10 cellular contexts compared by ENCODE assay signal in the genomic region with DNA sequence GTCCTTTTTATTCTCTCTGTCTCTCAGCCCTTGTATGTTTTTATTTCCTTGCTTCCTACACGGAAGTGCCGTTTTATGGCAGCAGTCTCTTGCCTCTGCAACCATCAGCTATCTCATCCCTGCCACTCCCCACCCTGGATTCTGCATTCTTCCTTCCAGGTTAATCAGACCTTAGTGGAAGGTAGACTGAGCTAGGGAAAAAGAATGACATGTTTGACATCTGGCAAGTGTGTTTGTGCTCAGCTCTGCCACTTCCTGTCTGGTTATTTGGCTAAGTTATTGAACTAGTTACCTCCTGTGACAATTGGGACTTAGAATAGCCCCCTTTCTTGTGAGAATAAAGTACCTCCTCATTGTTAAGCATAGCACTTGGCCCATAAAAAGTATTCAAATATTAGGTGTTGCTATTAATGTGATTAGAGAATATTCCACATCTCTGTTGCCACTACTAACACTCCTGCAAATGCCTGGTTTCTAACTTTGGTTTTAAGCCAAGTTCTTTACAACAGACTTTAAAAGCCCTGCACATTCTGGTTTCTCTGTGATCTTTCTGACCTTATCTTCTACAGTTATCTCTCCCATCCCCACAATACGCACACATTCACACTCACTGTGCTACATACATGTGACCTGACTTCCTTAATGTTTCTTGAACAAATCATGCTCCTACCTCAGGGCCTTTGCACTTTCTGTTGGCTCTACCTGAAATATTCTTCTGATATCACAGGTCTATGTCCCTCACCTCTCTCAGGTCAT. TPM values are rescaled to one million over a fixed set of nuclear protein-coding genes. Genes with fewer than 3 reads are reported as not detected.
A peak's percentile ranks its signal among the peaks of the same experiment; 100 is the strongest.
DNase-seq lines count a peak whose midpoint lies in the region; ATAC-seq, FAIRE-seq and TF ChIP-seq lines count a peak whose summit lies in the region.
"Had no signal": no experiment of that assay in that cellular context is flagged by ENCODE, and none has a peak within 500 bp of the region (broad histone marks: within the 10 kb centered on the region; RNA-seq: fewer than 3 reads in every experiment).

No MANE protein-coding gene starts in this region.

- H3K36me3 ChIP-seq in MM.1S (replicated peaks; ENCODE audit: insufficient read depth, low read length), result no peaks in the 10 kb centered on the region
- no peaks in the 10 kb centered on the region for H3K36me3 ChIP-seq in tibial nerve
- H3K36me3 ChIP-seq: cardiac muscle cell had no signal

- H3K4me3 ChIP-seq in MM.1S (ENCODE audit: low read length) (peak overlapping the region; percentile 44), fibroblast of the aortic adventitia (ENCODE audit: low read depth, low read length) (no peak overlapping the region), tibial nerve (peak overlapping the region; percentile 7 to 45 (median 24))
- H3K4me3 ChIP-seq: cardiac muscle cell had no signal

- peak overlapping the region; percentile 95 for H2AFZ ChIP-seq in MM.1S (ENCODE audit: low read length)

- H3K9ac ChIP-seq in MM.1S (ENCODE audit: low read length), result peak overlapping the region; percentile 38

- no peaks in the 10 kb centered on the region for H3K9me2 ChIP-seq in MM.1S (replicated peaks; ENCODE audit: insufficient read depth, low read length)

- H3K9me3 ChIP-seq in MM.1S (replicated peaks; ENCODE audit: insufficient read depth, low read length) (no peaks in the 10 kb centered on the region), tibial nerve (no peaks in the 10 kb centered on the region)

- H3F3A ChIP-seq in MM.1S (ENCODE audit: insufficient read depth, low read length), result no peaks in the 10 kb centered on the region

- no peak for TF ChIP-seq CTCF in D721Med (IDR thresholded peaks at IDR 0.05; ENCODE audit: insufficient read depth, missing control alignments)
- TF ChIP-seq CTCF in MM.1S (IDR thresholded peaks at IDR 0.05; ENCODE audit: low read length), result no peak
- peak; percentile 6 for TF ChIP-seq CTCF in fibroblast of the aortic adventitia (IDR thresholded peaks at IDR 0.05; ENCODE audit: insufficient read depth, low read length)
- TF ChIP-seq CTCF in tibial nerve (IDR thresholded peaks at IDR 0.05), result no peak

- TF ChIP-seq POLR2A in tibial nerve (IDR thresholded peaks at IDR 0.05), result no peak

- H4K20me1 ChIP-seq in MM.1S (ENCODE audit: insufficient read depth, low read length), result no peaks in the 10 kb centered on the region

- no peaks in the 10 kb centered on the region for H3K79me2 ChIP-seq in MM.1S (ENCODE audit: low read length)

- WGBS in tibial nerve, 2 donors, result 30 to 38% methylated on average over 3 of the region's 3 CpGs

- TF ChIP-seq EP300 in tibial nerve (IDR thresholded peaks at IDR 0.05), result no peak

- ATAC-seq in GM21367 (IDR thresholded peaks at IDR 0.05; ENCODE audit: unreplicated experiment), result peak; percentile 34
- ATAC-seq: HCT116 had no signal

- H3K4me2 ChIP-seq in MM.1S (ENCODE audit: low read depth, low read length), result peak overlapping the region; percentile 72

- FAIRE-seq in D721Med (lab: Jason Lieb, UNC), result peak; percentile 11

- DNase-seq in D721Med (ENCODE audit: insufficient read length, low spot score), result no peak
- DNase-seq in MM.1S, result peak; percentile 17
- DNase-seq in fibroblast of the aortic adventitia (ENCODE audit: low read depth), result no peak
- DNase-seq in tibial nerve (ENCODE audit: low spot score in 2 of 2), result no peak
- DNase-seq in middle frontal gyrus (ENCODE audit: extremely low spot score, low spot score), result no peak
- no peak for DNase-seq in NCI-H2029 treated with DMSO at 0.1 percent for 48 hours (lab: John Stamatoyannopoulos, UW)
- DNase-seq in MV-4-11 (lab: John Stamatoyannopoulos, UW), result no peak

- H3K27me3 ChIP-seq in MM.1S (replicated peaks; ENCODE audit: insufficient read depth, low read length), result no peaks in the 10 kb centered on the region
- H3K27me3 ChIP-seq in tibial nerve, result no peaks in the 10 kb centered on the region
- H3K27me3 ChIP-seq: cardiac muscle cell had no signal

- H3K27ac ChIP-seq in MM.1S (ENCODE audit: low read length) (peak overlapping the region; percentile 25; the same call in 1 of the 2 replicates), tibial nerve (peak overlapping the region in 3 of 4 donors; percentile 65 to 78 (median 76))
- H3K27ac ChIP-seq: cardiac muscle cell had no signal

- peaks cover 24% of the 10 kb centered on the region for H3K4me1 ChIP-seq in MM.1S (ENCODE audit: low read length)
- H3K4me1 ChIP-seq in tibial nerve, result peaks cover 0 to 32% (median 20%) of the 10 kb centered on the region in 4 donors

RNA-seq across cellular contexts. Expression of gene MAPRE2, which starts 10.8 kb away (rescaled TPM):
- total RNA-seq in fibroblast of the aortic adventitia (ENCODE audit: low replicate concordance) (44.7 and 87.4 TPM in 2 replicates), tibial nerve (10 to 100 TPM; 18.9 to 33.3 (median 29.4) TPM)
